30 cellular contexts compared by ENCODE assay signal in the genomic region with DNA sequence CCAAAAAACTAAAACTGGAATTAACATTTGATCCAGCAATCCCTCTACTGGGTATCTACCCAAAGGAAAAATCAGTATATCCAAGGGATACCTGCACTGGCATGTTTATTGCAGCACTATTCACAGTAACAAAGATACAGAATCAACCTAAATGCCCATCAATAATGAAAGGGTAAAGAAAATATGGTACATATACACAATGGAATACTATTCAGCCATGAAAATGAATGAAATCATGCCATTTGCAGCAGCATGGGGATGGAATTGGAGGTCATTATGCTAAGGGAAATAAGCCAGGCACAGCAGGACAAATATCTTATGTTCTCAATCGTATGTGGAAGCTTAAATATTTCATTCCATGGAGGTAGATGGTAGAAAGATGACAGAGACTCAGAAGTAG.
"Had no signal": no experiment of that assay in that cellular context is flagged by ENCODE, and none has a peak within 500 bp of the region (broad histone marks: within the 10 kb centered on the region; RNA-seq: fewer than 3 reads in every experiment).

No MANE protein-coding gene starts in this region.

- H3K9me3 Mint-ChIP-seq: activated CD8-positive, alpha-beta T cell treated with anti-CD3 and anti-CD28 coated beads for 36 hours; activated T-helper 17 cell treated with anti-CD3 and anti-CD28 coated beads, Interleukin-2, amount 50 U/mL, for 72 hours; central memory CD8-positive, alpha-beta T cell; T-helper 2 cell treated with Interferon-gamma antibody and Interleukin-4, amounts not matched to agents 5 μg/mL and 100 μg/mL, for 36 hours had no signal

- H3K27me3 ChIP-seq: brain microvascular endothelial cell, esophagus squamous epithelium had no signal

- ATAC-seq: activated CD4-positive, CD25-positive, alpha-beta regulatory T cell treated with anti-CD3 and anti-CD28 coated beads, Interleukin-2, amount 50 U/mL, for 24 hours; activated CD8-positive, alpha-beta T cell treated with anti-CD3 and anti-CD28 coated beads for 36 hours; activated T-cell treated with anti-CD3 and anti-CD28 coated beads, Interleukin-2, amount 50 U/mL, for 4 hours; activated T-helper 17 cell treated with anti-CD3 and anti-CD28 coated beads, Interleukin-2, amount 50 U/mL, for 72 hours; T-helper 17 cell had no signal

- H3K9me3 ChIP-seq: esophagus squamous epithelium had no signal

- H3K4me3 ChIP-seq: esophagus squamous epithelium had no signal

- H3K36me3 ChIP-seq: brain microvascular endothelial cell, WERI-Rb-1 had no signal

- H3K36me3 Mint-ChIP-seq: activated naive CD8-positive, alpha-beta T cell had no signal

- H3K27ac ChIP-seq: brain microvascular endothelial cell, epithelial cell of prostate had no signal

- H3K27ac Mint-ChIP-seq: activated B cell treated with CpG ODN at 0.5 μM for 24 hours; activated CD8-positive, alpha-beta T cell treated with anti-CD3 and anti-CD28 coated beads for 36 hours; activated naive CD8-positive, alpha-beta T cell; activated T-helper 17 cell treated with anti-CD3 and anti-CD28 coated beads, Interleukin-2, amount 50 U/mL, for 72 hours; T-helper 17 cell; T-helper 2 cell treated with Interferon-gamma antibody and Interleukin-4, amounts not matched to agents 5 μg/mL and 100 μg/mL, for 36 hours had no signal

- H3K4me3 Mint-ChIP-seq: activated B cell treated with CpG ODN at 0.5 μM for 24 hours; activated CD8-positive, alpha-beta T cell treated with anti-CD3 and anti-CD28 coated beads for 36 hours; activated naive CD8-positive, alpha-beta T cell; activated T-cell treated with anti-CD3 and anti-CD28 coated beads, Interleukin-2, amount 50 U/mL, for 4 hours; activated T-helper 17 cell treated with anti-CD3 and anti-CD28 coated beads, Interleukin-2, amount 50 U/mL, for 72 hours; central memory CD8-positive, alpha-beta T cell; T-helper 17 cell; T-helper 2 cell treated with Interferon-gamma antibody and Interleukin-4, amounts not matched to agents 5 μg/mL and 100 μg/mL, for 36 hours had no signal

- H3K4me1 Mint-ChIP-seq: activated B cell treated with CpG ODN at 0.5 μM for 24 hours; central memory CD8-positive, alpha-beta T cell had no signal

- DNase-seq: activated B cell treated with CpG ODN at 0.5 μM for 24 hours; activated CD4-positive, alpha-beta T cell treated with anti-CD3 and anti-CD28 coated beads for 48 hours; activated CD4-positive, alpha-beta T cell treated with anti-CD3 and anti-CD28 coated beads, Interleukin-2, amount 50 U/mL, for 1 hour; activated CD4-positive, alpha-beta T cell treated with anti-CD3 and anti-CD28 coated beads, Interleukin-2, amount 50 U/mL, for 48 hours; activated CD8-positive, alpha-beta memory T cell treated with anti-CD3 and anti-CD28 coated beads for 24 hours; activated CD8-positive, alpha-beta T cell treated with anti-CD3 and anti-CD28 coated beads for 36 hours; activated effector memory CD4-positive, alpha-beta T cell treated with Interleukin-2 at 50 U/mL for 16 hours; activated gamma-delta T cell treated with Interleukin-2 at 50 U/mL for 16 hours; activated naive CD4-positive, alpha-beta T cell treated with anti-CD3 and anti-CD28 coated beads, Interleukin-2, amount 50 U/mL, for 16 hours; activated naive CD4-positive, alpha-beta T cell treated with Interleukin-2 at 50 U/mL for 16 hours; activated T-cell treated with anti-CD3 and anti-CD28 coated beads, Interleukin-2, amount 50 U/mL, for 4 hours; amniotic stem cell; anterior cingulate cortex; brain microvascular endothelial cell; cortex of kidney; dermis blood vessel endothelial cell; effector CD8-positive, alpha-beta T cell; esophagus squamous epithelium; foreskin melanocyte; head of caudate nucleus; T-helper 1 cell; T-helper 17 cell; T1000; WERI-Rb-1 had no signal

- H3K27me3 Mint-ChIP-seq: activated T-helper 17 cell treated with anti-CD3 and anti-CD28 coated beads, Interleukin-2, amount 50 U/mL, for 72 hours had no signal
